ENCODE assay signal across 1 cellular context in genomic region chr20:34558320-34559202, GRCh38.
TF ChIP-seq lines count a peak whose summit lies in the region.

Gene MAP1LC3A (plus strand): TSS chr20:34558718. CDS start chr20:34558869, 151 bp downstream.

TF ChIP-seq in A549, 52 proteins besides CTCF, POLR2A, EP300 and RAD21 (continued from another document):
- no peak for TF ChIP-seq FOSL2 (IDR thresholded peaks at IDR 0.05)
- peak; percentile 74 for TF ChIP-seq FOSL2 (CRISPR knock-in tag; IDR thresholded peaks at IDR 0.05)
- peak; percentile 70; the same call in 1 of the 2 replicates for TF ChIP-seq RFX5 (IDR thresholded peaks at IDR 0.05)
- no peak for TF ChIP-seq NR3C1 (IDR thresholded peaks at IDR 0.05)
- TF ChIP-seq ELK1 (IDR thresholded peaks at IDR 0.05; ENCODE audit: low read depth, low read length) = no peak
- TF ChIP-seq JUN (IDR thresholded peaks at IDR 0.05) = peak in 1 of 2 experiments; percentile 29; a peak in 1 of 5 replicates
- TF ChIP-seq HEYL (CRISPR knock-in tag; IDR thresholded peaks at IDR 0.05) = no peak
- TF ChIP-seq TFCP2L1 (CRISPR knock-in tag; IDR thresholded peaks at IDR 0.05) = 0 out of 2 replicates have a peak, but pooled peaks have one; percentile 32
